In genomic region chr9:133760713-133761290, GRCh38 we compare ENCODE assay signal across 30 cellular contexts. TPM values are rescaled to one million over a fixed set of nuclear protein-coding genes. Genes with fewer than 3 reads are reported as not detected.
"Had no signal": no experiment of that assay in that cellular context is flagged by ENCODE, and none has a peak within 500 bp of the region (broad histone marks: within the 10 kb centered on the region; RNA-seq: fewer than 3 reads in every experiment).

No MANE protein-coding gene starts in this region.

- H3K9me3 ChIP-seq: esophagus muscularis mucosa, gastroesophageal sphincter, lower lobe of right lung, mucosa of descending colon, neutrophil, prostate gland, right atrium auricular region, sigmoid colon, testis, tibial artery, uterus had no signal

- FAIRE-seq: endothelial cell of umbilical vein, islet of Langerhans had no signal

- H3K9ac ChIP-seq: parathyroid adenoma had no signal

- H3K27me3 ChIP-seq: esophagus muscularis mucosa, foreskin keratinocyte, gastroesophageal sphincter, neutrophil, right atrium auricular region, sigmoid colon, testis, tibial artery, uterus had no signal

- H2AFZ ChIP-seq: parathyroid adenoma had no signal

- H3K79me2 ChIP-seq: parathyroid adenoma had no signal

- H3K4me3 ChIP-seq: coronary artery, esophagus muscularis mucosa, gastroesophageal sphincter, heart right ventricle, lower lobe of right lung, mucosa of descending colon, prostate gland, right atrium auricular region, sigmoid colon, testis, tibial artery, uterus had no signal

- ATAC-seq: foreskin keratinocyte; gastroesophageal sphincter; left colon; mucosa of descending colon; natural killer cell treated with Interleukin-12 subunit alpha and Interleukin-12 subunit beta and Interleukin-15 and Interleukin-18, amount 100 ng/mL, for 72 hours; stimulated activated effector memory CD8-positive, alpha-beta T cell treated with anti-CD3 and anti-CD28 coated beads, Interleukin-12 subunit alpha, Interleukin-12 subunit beta, amount 100 ng/mL, for 72 hours; stimulated activated naive CD8-positive, alpha-beta T cell treated with anti-CD3 and anti-CD28 coated beads, Interleukin-15, Interleukin-2, amounts not matched to agents 100 U/mL and 50 U/mL, for 24 hours had no signal

- H3K36me3 ChIP-seq: neutrophil, prostate gland, uterus had no signal

- DNase-seq: dermis blood vessel endothelial cell; effector memory CD4-positive, alpha-beta T cell; foreskin keratinocyte; heart right ventricle; hippocampal formation; kidney glomerular epithelial cell; left colon; left ventricle myocardium superior; lower lobe of right lung; mucosa of descending colon; naive B cell; stimulated activated CD4-positive, alpha-beta T cell treated with anti-CD3 and anti-CD28 coated beads, Interleukin-2, amount 100 ng/mL, for 24 hours; stimulated activated CD4-positive, alpha-beta T cell treated with anti-CD3 and anti-CD28 coated beads, Interleukin-4, amount 100 ng/mL, for 24 hours; stimulated activated naive CD8-positive, alpha-beta T cell treated with anti-CD3 and anti-CD28 coated beads, Interleukin-15, Interleukin-2, amounts not matched to agents 100 U/mL and 50 U/mL, for 24 hours; substantia nigra had no signal

- H3K4me1 ChIP-seq: foreskin keratinocyte, gastroesophageal sphincter, heart right ventricle, lower lobe of right lung, parathyroid adenoma, prostate gland, right atrium auricular region, sigmoid colon, testis, tibial artery, uterus had no signal

- H3K27ac ChIP-seq: coronary artery, esophagus muscularis mucosa, foreskin keratinocyte, gastroesophageal sphincter, heart right ventricle, lower lobe of right lung, neutrophil, parathyroid adenoma, prostate gland, right atrium auricular region, sigmoid colon, testis, tibial artery, uterus had no signal

RNA-seq across cellular contexts. Expression of gene SARDH, which starts 22.6 kb away (rescaled TPM):
- total RNA-seq: foreskin keratinocyte had no signal
